ENCODE assay signal across 8 cellular contexts in the genomic region with DNA sequence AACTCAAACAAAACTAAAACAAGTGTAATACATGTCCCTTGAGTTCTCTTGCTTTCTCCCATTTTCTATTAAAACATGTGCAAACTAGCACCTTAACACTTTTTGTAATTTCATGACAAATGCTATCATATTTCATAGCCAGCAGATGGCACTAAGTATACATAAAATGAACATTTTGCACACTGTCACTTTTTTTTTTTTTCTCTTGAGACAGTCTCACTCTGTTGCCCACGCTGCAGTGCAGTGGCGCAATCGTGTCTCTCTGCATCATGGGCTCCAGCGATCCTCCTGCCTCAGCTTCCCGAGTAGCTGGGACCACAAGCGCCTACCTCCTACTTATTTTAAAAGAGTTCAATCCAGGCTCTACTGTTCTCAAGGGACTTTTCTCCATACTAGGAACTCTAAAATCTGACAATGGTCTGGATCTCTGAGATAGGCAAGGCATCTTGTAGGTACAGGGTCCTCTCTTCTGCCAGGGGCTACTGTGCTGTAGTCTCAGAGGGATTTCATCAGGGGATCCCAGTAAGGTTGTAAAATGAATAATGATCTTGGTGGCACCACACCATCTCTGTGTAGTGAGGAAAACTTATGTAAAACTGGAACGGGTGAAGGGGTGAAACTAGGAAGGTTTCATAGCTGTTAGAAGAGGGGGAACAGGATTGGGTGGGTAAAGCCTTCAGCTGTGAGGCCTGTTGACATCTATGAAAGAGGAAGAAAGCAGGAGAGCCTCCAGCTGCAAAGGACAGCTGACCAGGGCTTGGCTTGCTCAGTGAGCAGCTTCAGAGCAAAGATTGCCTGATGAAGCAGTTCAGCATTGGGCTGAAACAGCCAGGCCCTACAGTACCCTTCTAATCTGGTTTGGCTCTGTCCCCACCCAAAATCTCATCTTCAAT.
DNase-seq lines count a peak whose midpoint lies in the region; ATAC-seq, FAIRE-seq and TF ChIP-seq lines count a peak whose summit lies in the region.
"Not testable (repeated sequence)": the region's sequence is repeated elsewhere in the genome, so short reads cannot be mapped to it uniquely, and the experiment has no call there.

No MANE protein-coding gene starts in this region.

- H3K27ac ChIP-seq in neutrophil: peak overlapping the region; percentile 60

- CTCF ChIA-PET in HEK293T (lab: Yijun Ruan, JAX): interaction anchor here (0.6 kb wide), 1 partner anchor 153 kb away, joined by 3 read pairs; no protein-coding TSS in a partner anchor

- not testable (repeated sequence) for H3K36me3 Mint-ChIP-seq in activated naive CD8-positive, alpha-beta T cell treated with anti-CD3 and anti-CD28 coated beads for 36 hours

- TF ChIP-seq CTCF in neutrophil (IDR thresholded peaks at IDR 0.05): not testable (repeated sequence)

- not testable (repeated sequence) for H3K27ac Mint-ChIP-seq in activated naive CD8-positive, alpha-beta T cell treated with anti-CD3 and anti-CD28 coated beads for 36 hours

- FAIRE-seq in A204.1 (lab: Jason Lieb, UNC): peak; percentile 55

- not testable (repeated sequence) for H3K27me3 Mint-ChIP-seq in activated naive CD8-positive, alpha-beta T cell treated with anti-CD3 and anti-CD28 coated beads for 36 hours

- not testable (repeated sequence) for H3K9me3 Mint-ChIP-seq in activated naive CD8-positive, alpha-beta T cell treated with anti-CD3 and anti-CD28 coated beads for 36 hours

- H3K27me3 ChIP-seq in neutrophil: not testable (repeated sequence)

- DNase-seq in HEK293T (ENCODE audit: extremely low spot score): not testable (repeated sequence)
- DNase-seq in KBM-7 (peak; percentile 74), RPMI8226 (peak; percentile 27), globus pallidus (ENCODE audit: low spot score) (peak; percentile 32)
- peak; percentile 14 for DNase-seq in activated naive CD8-positive, alpha-beta T cell treated with anti-CD3 and anti-CD28 coated beads for 36 hours

- H3K9me3 ChIP-seq in neutrophil: not testable (repeated sequence)

- peaks cover 12 to 13% of the 10 kb centered on the region in 2 experiments for H3K4me1 ChIP-seq in neutrophil (ENCODE audit: control insufficient read depth in 1 of 2, insufficient read depth in 1 of 2, low read depth in 1 of 2, low read length in 1 of 2)

- peak; percentile 90 for ATAC-seq in GM18511 (IDR thresholded peaks at IDR 0.05; ENCODE audit: unreplicated experiment)

- peak overlapping the region in 1 of 2 experiments; percentile 30 for H3K4me3 ChIP-seq in neutrophil (ENCODE audit: low read depth in 1 of 2, low read length in 1 of 2)

- in situ Hi-C loops in KBM-7 (cut with MboI; ENCODE audit: low pct_unique_long_range_greater_than_20kb, low sequenced_read_pairs): not testable (repeated sequence)

- POLR2A ChIA-PET in HEK293T (lab: Yijun Ruan, JAX): not testable (repeated sequence)

- H3K36me3 ChIP-seq in neutrophil: not testable (repeated sequence)

- H3K4me3 Mint-ChIP-seq in activated naive CD8-positive, alpha-beta T cell treated with anti-CD3 and anti-CD28 coated beads for 36 hours: peak overlapping the region; percentile 18

- H3K4me1 Mint-ChIP-seq in activated naive CD8-positive, alpha-beta T cell treated with anti-CD3 and anti-CD28 coated beads for 36 hours: not testable (repeated sequence)

TF ChIP-seq in HEK293T, 16 proteins besides CTCF, POLR2A, EP300 and RAD21:
- TF ChIP-seq ZNF384 (IDR thresholded peaks at IDR 0.05): peak; percentile 79
